Comparison of ENCODE assay signal across 22 cellular contexts in the genomic region with DNA sequence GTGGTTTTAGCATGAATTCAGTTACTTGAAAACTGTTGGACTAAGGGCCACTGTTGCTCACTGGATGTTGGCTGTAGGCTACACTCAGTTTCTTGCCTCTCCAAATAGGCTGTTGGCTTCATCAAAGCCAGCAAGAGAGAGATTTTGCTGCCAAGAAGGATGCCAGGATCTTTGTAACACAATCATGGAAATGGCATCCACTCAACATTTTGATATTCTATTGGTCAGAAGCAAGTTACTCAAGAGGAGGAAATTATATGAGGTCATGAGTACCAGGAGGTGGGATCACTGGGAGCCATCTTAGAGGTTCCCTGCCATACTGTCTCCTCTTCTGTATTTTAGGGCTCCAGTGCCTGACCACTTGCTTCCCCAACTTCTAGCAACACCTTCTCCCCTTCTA. TPM values are rescaled to one million over a fixed set of nuclear protein-coding genes. Genes with fewer than 3 reads are reported as not detected.
DNase-seq lines count a peak whose midpoint lies in the region; ATAC-seq and TF ChIP-seq lines count a peak whose summit lies in the region.
"Had no signal": no experiment of that assay in that cellular context is flagged by ENCODE, and none has a peak within 500 bp of the region (broad histone marks: within the 10 kb centered on the region; RNA-seq: fewer than 3 reads in every experiment).

No MANE protein-coding gene starts in this region.

- no peaks in the 10 kb centered on the region for H3K79me2 ChIP-seq in SK-N-SH (ENCODE audit: insufficient read depth)
- no peaks in the 10 kb centered on the region for H3K79me2 ChIP-seq in mammary epithelial cell (ENCODE audit: insufficient read depth, low read length)

- no peaks in the 10 kb centered on the region for H3K9me3 ChIP-seq in SK-N-SH
- peaks cover 8% of the 10 kb centered on the region for H3K9me3 ChIP-seq in SJSA1 (replicated peaks)
- peaks cover 7% of the 10 kb centered on the region for H3K9me3 ChIP-seq in mammary epithelial cell (replicated peaks; ENCODE audit: insufficient read depth, low read length)
- H3K9me3 ChIP-seq: Peyer's patch had no signal

- H3K36me3 ChIP-seq in SK-N-SH (replicated peaks in 1 of 2; ENCODE audit: control insufficient read depth in 1 of 2, insufficient read depth in 2 of 2, low read length in 1 of 2) (no peaks in the 10 kb centered on the region), SJSA1 (no peaks in the 10 kb centered on the region), mammary epithelial cell (ENCODE audit: insufficient read depth, low read length) (no peaks in the 10 kb centered on the region)
- H3K36me3 ChIP-seq: BLaER1, Peyer's patch had no signal

- no TSS peak for BruUV-seq in mammary epithelial cell (replicated peaks; lab: Mats Ljungman, UMichigan)

- no peak for ATAC-seq in SK-N-SH treated with all-trans-retinoic acid at 6 μM for 48 hours
- ATAC-seq: CD8-positive, alpha-beta T cell; GM12878; HCT116; Right ventricle myocardium inferior had no signal

- in situ Hi-C loops in mammary epithelial cell (cut with MboI; ENCODE audit: low sequenced_read_pairs in 2 of 2): no loop called here

- peaks cover 8% of the 10 kb centered on the region for H3K4me1 Mint-ChIP-seq in type B pancreatic cell (ENCODE audit: unreplicated experiment)

- no peaks in the 10 kb centered on the region for H3K9me2 ChIP-seq in SK-N-SH

- no peaks in the 10 kb centered on the region for H3K36me3 Mint-ChIP-seq in type B pancreatic cell
- H3K36me3 Mint-ChIP-seq: CD8-positive, alpha-beta T cell had no signal

- H3K27me3 ChIP-seq in SK-N-SH (ENCODE audit: insufficient read depth) (no peaks in the 10 kb centered on the region; the same call in none of the 2 replicates), SJSA1 (replicated peaks) (no peaks in the 10 kb centered on the region), mammary epithelial cell (ENCODE audit: insufficient read depth, low read length) (no peaks in the 10 kb centered on the region)
- H3K27me3 ChIP-seq: BLaER1, Peyer's patch had no signal

- DNase-seq in SK-N-SH (no peak), SJSA1 (ENCODE audit: low read depth in 1 of 2, low spot score in 2 of 2) (no peak), fibroblast of peridontal ligament (ENCODE audit: extremely low read depth) (peak; percentile 86), type B pancreatic cell (ENCODE audit: extremely low spot score, unreplicated experiment) (no peak), mammary epithelial cell (no peak), UCSD-AML1 (lab: John Stamatoyannopoulos, UW; ENCODE audit: unreplicated experiment) (no peak), posterior vena cava (ENCODE audit: low spot score) (no peak)
- DNase-seq: CD8-positive, alpha-beta T cell; DMS79; GDM1; KBM-7; NCI-H1048; NCI-H146; NCI-H2081 treated with DMSO at 0.1 percent for 48 hours; NCI-H524; Peyer's patch had no signal

- no peaks in the 10 kb centered on the region for H3K4me1 ChIP-seq in SK-N-SH (ENCODE audit: control insufficient read depth in 1 of 2, insufficient read depth in 2 of 2, low read depth in 1 of 2, low read length in 1 of 2)
- peaks cover 30% of the 10 kb centered on the region for H3K4me1 ChIP-seq in SJSA1 (replicated peaks)
- H3K4me1 ChIP-seq in mammary epithelial cell (ENCODE audit: insufficient read depth, low read length): no peaks in the 10 kb centered on the region
- H3K4me1 ChIP-seq: BLaER1, Peyer's patch had no signal

- no peak overlapping the region for H3K4me3 Mint-ChIP-seq in type B pancreatic cell
- H3K4me3 Mint-ChIP-seq: CD8-positive, alpha-beta T cell had no signal

- H3K9ac ChIP-seq in SK-N-SH (no peak overlapping the region), mammary epithelial cell (ENCODE audit: insufficient read depth, low read length) (no peak overlapping the region)
- H3K9ac ChIP-seq: BLaER1 had no signal

- no peak overlapping the region for H3K27ac ChIP-seq in SK-N-SH (ENCODE audit: low read depth in 2 of 2, low read length in 1 of 2)
- H3K27ac ChIP-seq in SJSA1: peak overlapping the region; percentile 64
- no peak overlapping the region for H3K27ac ChIP-seq in mammary epithelial cell (ENCODE audit: insufficient read depth, low read depth, low read length)
- H3K27ac ChIP-seq: 22Rv1, BLaER1, Peyer's patch had no signal

- H3F3A ChIP-seq in SK-N-SH (replicated peaks; ENCODE audit: insufficient read depth): no peaks in the 10 kb centered on the region

- TF ChIP-seq CTCF in SK-N-SH (IDR thresholded peaks at IDR 0.05) (no peak), type B pancreatic cell (conservative IDR thresholded peaks at IDR 0.05) (no peak), mammary epithelial cell (conservative IDR thresholded peaks at IDR 0.05 in 1 of 2, IDR thresholded peaks at IDR 0.05 in 1 of 2; ENCODE audit: extremely low read depth in 1 of 2, insufficient read depth in 1 of 2, low read depth in 1 of 2, low read length in 2 of 2) (no peak)

- no peaks in the 10 kb centered on the region for H4K20me1 ChIP-seq in SK-N-SH (ENCODE audit: insufficient read depth)
- no peaks in the 10 kb centered on the region for H4K20me1 ChIP-seq in mammary epithelial cell (ENCODE audit: insufficient read depth, low read length)
- H4K20me1 ChIP-seq: BLaER1 had no signal

- no peak for TF ChIP-seq EP300 in SK-N-SH (IDR thresholded peaks at IDR 0.05; ENCODE audit: borderline replicate concordance in 1 of 2, low read depth in 1 of 2, low read length in 1 of 2)

- no peak for TF ChIP-seq RAD21 in SK-N-SH (IDR thresholded peaks at IDR 0.05; ENCODE audit: low read length)

- intact Hi-C loops in mammary epithelial cell (cut with micrococcal nuclease): no loop called here
- intact Hi-C loops in posterior vena cava (cut with DNase I): no loop called here

- POLR2A ChIA-PET in SK-N-SH (lab: Yijun Ruan, JAX): no interaction called here

- peak overlapping the region; percentile 54 for H3K27ac Mint-ChIP-seq in type B pancreatic cell
- H3K27ac Mint-ChIP-seq: CD8-positive, alpha-beta T cell had no signal

- H3K4me2 ChIP-seq in SK-N-SH (no peak overlapping the region), mammary epithelial cell (ENCODE audit: insufficient read depth, low read depth, low read length) (no peak overlapping the region)
- H3K4me2 ChIP-seq: BLaER1 had no signal

- H2AFZ ChIP-seq in SK-N-SH (ENCODE audit: low read depth) (peak overlapping the region; percentile 24; the same call in 1 of the 2 replicates), mammary epithelial cell (ENCODE audit: low read depth, low read length) (no peak overlapping the region)

- CTCF ChIA-PET in SK-N-SH (lab: Yijun Ruan, JAX) (no interaction called here), mammary epithelial cell (lab: Charles Lee; ENCODE audit: low non-redundant PET) (no interaction called here)

- dilution Hi-C loops in mammary epithelial cell (cut with HindIII; ENCODE audit: low sequenced_read_pairs): no loop called here

- no peak overlapping the region for H3K4me3 ChIP-seq in SK-N-SH (ENCODE audit: low read depth in 2 of 2, low read length in 1 of 2)
- H3K4me3 ChIP-seq in SJSA1: no peak overlapping the region
- H3K4me3 ChIP-seq in mammary epithelial cell (replicated peaks in 1 of 3; ENCODE audit: insufficient read depth in 1 of 3, low read depth in 2 of 3, low read length in 3 of 3): no peak overlapping the region
- H3K4me3 ChIP-seq: BLaER1, GM12878, Peyer's patch had no signal

- no peaks in the 10 kb centered on the region for H3K9me3 Mint-ChIP-seq in type B pancreatic cell

- H3K27me3 Mint-ChIP-seq in type B pancreatic cell: peaks cover 4% of the 10 kb centered on the region

TF ChIP-seq in SK-N-SH, 30 proteins besides CTCF, POLR2A, EP300 and RAD21 (continues in another document):
- no peak for TF ChIP-seq EZH2phosphoT487 (IDR thresholded peaks at IDR 0.05; ENCODE audit: borderline replicate concordance, low read depth)
- TF ChIP-seq JUND (IDR thresholded peaks at IDR 0.05): no peak
- no peak for TF ChIP-seq SMC3 (IDR thresholded peaks at IDR 0.05; ENCODE audit: low read depth, low read length)
- TF ChIP-seq TCF12 (IDR thresholded peaks at IDR 0.05): no peak
- no peak for TF ChIP-seq TAF1 (IDR thresholded peaks at IDR 0.05; ENCODE audit: borderline replicate concordance, low read depth, low read length)

TF ChIP-seq in SK-N-SH treated with all-trans-retinoic acid at 6 μM for 48 hours, 23 proteins besides CTCF, POLR2A, EP300 and RAD21 (continues in another document):
- TF ChIP-seq ESRRG (CRISPR knock-in tag; IDR thresholded peaks at IDR 0.05) (no peak), ZC3H10 (CRISPR knock-in tag; IDR thresholded peaks at IDR 0.05) (no peak)

RNA-seq across cellular contexts. Expression of a gene that starts 30.6 kb away (rescaled TPM):
- polyA plus RNA-seq in SK-N-SH (2012; rRNA removed) (40.6 and 44.1 TPM in 2 replicates), mammary epithelial cell (17.3 TPM)
- 14.8 and 25.3 TPM in 2 replicates for polyA plus RNA-seq in SK-N-SH (2012; cell fraction: cytosol; rRNA removed)
- 69.9 and 87.2 TPM in 2 replicates for polyA plus RNA-seq in SK-N-SH (2012; cell fraction: nucleus; rRNA removed)
- 117 and 118 TPM in 2 replicates for total RNA-seq in SJSA1 (2014; rRNA removed; shearing (Covaris generic))
- total RNA-seq in type B pancreatic cell (ENCODE audit: low replicate concordance) (7.3 and 23.7 TPM in 2 replicates), mammary epithelial cell (10 to 100 TPM; 10.7 to 11.0 TPM), posterior vena cava (10 to 100 TPM; 42.4 to 44.6 TPM)
- 17.7 TPM for polyA minus RNA-seq in mammary epithelial cell
- total RNA-seq: CD8-positive, alpha-beta T cell; GM12878 had no signal
- polyA plus RNA-seq: GM12878 had no signal

RNA-seq across cellular contexts. Expression of a gene that starts 55.8 kb away (rescaled TPM):
- polyA plus RNA-seq in SK-N-SH (2012; rRNA removed) (not detected in 2 replicates), mammary epithelial cell (not detected)
- polyA plus RNA-seq in SK-N-SH (2012; cell fraction: cytosol; rRNA removed): not detected in 2 replicates
- not detected in 2 replicates for polyA plus RNA-seq in SK-N-SH (2012; cell fraction: nucleus; rRNA removed)
- total RNA-seq in SJSA1 (2014; rRNA removed; shearing (Covaris generic)): not detected in 2 replicates
- total RNA-seq in type B pancreatic cell (ENCODE audit: low replicate concordance) (not detected in 2 replicates), mammary epithelial cell (not detected), posterior vena cava (not detected)
- not detected for polyA minus RNA-seq in mammary epithelial cell
- total RNA-seq: CD8-positive, alpha-beta T cell; GM12878; Peyer's patch; Right ventricle myocardium inferior had no signal
- polyA plus RNA-seq: GM12878 had no signal
